13 cellular contexts compared by ENCODE assay signal in the genomic region with DNA sequence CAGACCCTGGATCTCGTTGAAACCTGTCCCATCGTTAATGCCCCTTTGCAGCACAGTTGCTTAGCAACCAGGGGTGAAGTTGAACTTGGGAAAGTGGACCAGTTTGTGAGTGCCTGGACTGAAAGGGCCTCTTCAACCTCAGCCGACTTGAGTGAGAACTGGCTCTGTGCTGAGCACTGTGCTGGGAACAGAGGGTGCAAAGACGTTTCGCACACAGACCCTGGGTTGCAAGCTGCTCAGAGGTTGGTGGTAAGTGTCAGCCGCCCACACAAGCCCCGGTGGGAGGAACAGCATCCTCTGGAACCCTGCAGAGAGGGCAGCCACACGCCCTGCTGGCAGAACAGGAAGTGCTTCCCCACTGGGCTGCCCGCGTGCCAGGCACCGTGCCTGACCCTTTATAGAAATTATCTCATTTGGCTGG.
A peak's percentile ranks its signal among the peaks of the same experiment; 100 is the strongest.
DNase-seq lines count a peak whose midpoint lies in the region; ATAC-seq and TF ChIP-seq lines count a peak whose summit lies in the region.
"Had no signal": no experiment of that assay in that cellular context is flagged by ENCODE, and none has a peak within 500 bp of the region (broad histone marks: within the 10 kb centered on the region; RNA-seq: fewer than 3 reads in every experiment).

No MANE protein-coding gene starts in this region.

- no peak for TF ChIP-seq CTCF in type B pancreatic cell (conservative IDR thresholded peaks at IDR 0.05)

- no peak overlapping the region for H3K4me3 ChIP-seq in CD8-positive, alpha-beta memory T cell (ENCODE audit: low read length)
- H3K4me3 ChIP-seq in SJCRH30: no peak overlapping the region
- H3K4me3 ChIP-seq: colonic mucosa, lung, prostate gland, SK-N-MC had no signal

- peak overlapping the region in 6 of 7 donors; percentile 44 to 78 (median 65) for H3K4me3 Mint-ChIP-seq in CD8-positive, alpha-beta memory T cell
- peak overlapping the region; percentile 44 for H3K4me3 Mint-ChIP-seq in T-helper 1 cell treated with Interleukin-12 subunit alpha and Interleukin-12 subunit beta and Interleukin-4 antibody, amounts not matched to agents 30 μg/mL and 1 μg/mL, for 36 hours
- no peak overlapping the region for H3K4me3 Mint-ChIP-seq in activated naive CD4-positive, alpha-beta T cell treated with anti-CD3 and anti-CD28 coated beads for 36 hours
- no peak overlapping the region for H3K4me3 Mint-ChIP-seq in type B pancreatic cell

- H3K4me1 ChIP-seq in CD8-positive, alpha-beta memory T cell (ENCODE audit: insufficient read depth, low read length): peaks cover 46% of the 10 kb centered on the region
- no peaks in the 10 kb centered on the region; the same call in 1 of the 2 replicates for H3K4me1 ChIP-seq in SJCRH30
- H3K4me1 ChIP-seq: colonic mucosa, prostate gland had no signal

- H3K36me3 Mint-ChIP-seq in CD8-positive, alpha-beta memory T cell: peaks cover 15 to 72% (median 16%) of the 10 kb centered on the region in 3 donors
- H3K36me3 Mint-ChIP-seq in T-helper 1 cell treated with Interleukin-12 subunit alpha and Interleukin-12 subunit beta and Interleukin-4 antibody, amounts not matched to agents 30 μg/mL and 1 μg/mL, for 36 hours (ENCODE audit: low read depth): peaks cover 63% of the 10 kb centered on the region
- H3K36me3 Mint-ChIP-seq in activated naive CD4-positive, alpha-beta T cell treated with anti-CD3 and anti-CD28 coated beads for 36 hours (ENCODE audit: low read depth): peaks cover 75% of the 10 kb centered on the region
- no peaks in the 10 kb centered on the region for H3K36me3 Mint-ChIP-seq in type B pancreatic cell

- H3K9me3 Mint-ChIP-seq in CD8-positive, alpha-beta memory T cell: peaks cover 0 to 7% (median 0%) of the 10 kb centered on the region in 5 donors
- H3K9me3 Mint-ChIP-seq in T-helper 1 cell treated with Interleukin-12 subunit alpha and Interleukin-12 subunit beta and Interleukin-4 antibody, amounts not matched to agents 30 μg/mL and 1 μg/mL, for 36 hours: peaks cover 18% of the 10 kb centered on the region
- peaks cover 7% of the 10 kb centered on the region for H3K9me3 Mint-ChIP-seq in activated naive CD4-positive, alpha-beta T cell treated with anti-CD3 and anti-CD28 coated beads for 36 hours
- H3K9me3 Mint-ChIP-seq in type B pancreatic cell: peaks cover 12% of the 10 kb centered on the region

- intact Hi-C loops in activated naive CD4-positive, alpha-beta T cell treated with anti-CD3 and anti-CD28 coated beads for 36 hours (cut with micrococcal nuclease): loop anchor here (2.0 kb wide), 1 partner anchor 20 kb away; no protein-coding TSS in a partner anchor
- intact Hi-C loops in posterior vena cava (cut with DNase I): no loop called here

- peak in 4 of 5 donors; percentile 11 to 32 (median 21) for DNase-seq in CD8-positive, alpha-beta memory T cell
- peak; percentile 59 for DNase-seq in activated naive CD4-positive, alpha-beta T cell treated with anti-CD3 and anti-CD28 coated beads for 36 hours
- DNase-seq in posterior vena cava (ENCODE audit: low spot score) (peak; percentile 71), NAMALWA (ENCODE audit: low spot score) (no peak), SJCRH30 (no peak), type B pancreatic cell (ENCODE audit: extremely low spot score, unreplicated experiment) (no peak)
- DNase-seq: colonic mucosa, NCI-H510A treated with DMSO at 0.1 percent for 48 hours had no signal

- H3K4me1 Mint-ChIP-seq in CD8-positive, alpha-beta memory T cell: peaks cover 64 to 77% (median 65%) of the 10 kb centered on the region in 3 donors
- H3K4me1 Mint-ChIP-seq in T-helper 1 cell treated with Interleukin-12 subunit alpha and Interleukin-12 subunit beta and Interleukin-4 antibody, amounts not matched to agents 30 μg/mL and 1 μg/mL, for 36 hours (ENCODE audit: low read depth): peaks cover 69% of the 10 kb centered on the region
- peaks cover 86% of the 10 kb centered on the region for H3K4me1 Mint-ChIP-seq in activated naive CD4-positive, alpha-beta T cell treated with anti-CD3 and anti-CD28 coated beads for 36 hours (ENCODE audit: low read depth)
- H3K4me1 Mint-ChIP-seq in type B pancreatic cell (ENCODE audit: unreplicated experiment): peaks cover 3% of the 10 kb centered on the region

- H3K27me3 ChIP-seq in CD8-positive, alpha-beta memory T cell (ENCODE audit: insufficient read depth, low read length, poor library complexity, severe bottlenecking): no peaks in the 10 kb centered on the region
- no peaks in the 10 kb centered on the region for H3K27me3 ChIP-seq in SJCRH30
- H3K27me3 ChIP-seq: colonic mucosa had no signal

- H3K27ac Mint-ChIP-seq in CD8-positive, alpha-beta memory T cell: peak overlapping the region; percentile 73 to 99 (median 90)
- peak overlapping the region; percentile 85 for H3K27ac Mint-ChIP-seq in T-helper 1 cell treated with Interleukin-12 subunit alpha and Interleukin-12 subunit beta and Interleukin-4 antibody, amounts not matched to agents 30 μg/mL and 1 μg/mL, for 36 hours
- peak overlapping the region; percentile 71 for H3K27ac Mint-ChIP-seq in activated naive CD4-positive, alpha-beta T cell treated with anti-CD3 and anti-CD28 coated beads for 36 hours
- no peak overlapping the region for H3K27ac Mint-ChIP-seq in type B pancreatic cell

- CTCF ChIA-PET in CD8-positive, alpha-beta memory T cell (lab: Charles Lee): interaction anchor here (0.8 to 1.0 kb wide), 4 partner anchors 9 to 90 kb away, joined by 3 to 4 read pairs (median 4); no protein-coding TSS in a partner anchor
- CTCF ChIA-PET in activated naive CD4-positive, alpha-beta T cell treated with anti-CD3 and anti-CD28 coated beads for 36 hours (lab: Charles Lee): interaction anchor here (0.7 to 1.8 kb wide), 5 partner anchors 10 to 259 kb away, joined by 3 to 5 read pairs (median 3); no protein-coding TSS in a partner anchor

- H3K27ac ChIP-seq in CD8-positive, alpha-beta memory T cell (ENCODE audit: low read depth, low read length): peak overlapping the region; percentile 78
- no peak overlapping the region for H3K27ac ChIP-seq in SJCRH30
- H3K27ac ChIP-seq: colonic mucosa, prostate gland, SK-N-MC had no signal

- no peaks in the 10 kb centered on the region for H3K27me3 Mint-ChIP-seq in CD8-positive, alpha-beta memory T cell
- no peaks in the 10 kb centered on the region for H3K27me3 Mint-ChIP-seq in T-helper 1 cell treated with Interleukin-12 subunit alpha and Interleukin-12 subunit beta and Interleukin-4 antibody, amounts not matched to agents 30 μg/mL and 1 μg/mL, for 36 hours (ENCODE audit: low read depth)
- H3K27me3 Mint-ChIP-seq in activated naive CD4-positive, alpha-beta T cell treated with anti-CD3 and anti-CD28 coated beads for 36 hours (ENCODE audit: low read depth): no peaks in the 10 kb centered on the region
- no peaks in the 10 kb centered on the region for H3K27me3 Mint-ChIP-seq in type B pancreatic cell

- ATAC-seq in GM21360 (IDR thresholded peaks at IDR 0.05; ENCODE audit: unreplicated experiment): no peak

- POLR2A ChIA-PET in CD8-positive, alpha-beta memory T cell (lab: Charles Lee): interaction anchor here (0.5 kb wide), 1 partner anchor 139 kb away, joined by 3 read pairs; no protein-coding TSS in a partner anchor

- peaks cover 24% of the 10 kb centered on the region for H3K36me3 ChIP-seq in CD8-positive, alpha-beta memory T cell (ENCODE audit: insufficient read depth, low read length)
- no peaks in the 10 kb centered on the region for H3K36me3 ChIP-seq in SJCRH30
- H3K36me3 ChIP-seq: colonic mucosa, prostate gland had no signal

- H3K9me3 ChIP-seq in CD8-positive, alpha-beta memory T cell (ENCODE audit: low read length): no peaks in the 10 kb centered on the region
- H3K9me3 ChIP-seq in SJCRH30 (replicated peaks): 0 out of 2 replicates have a peak, but pooled peaks cover under 1% of the 10 kb centered on the region
- H3K9me3 ChIP-seq: colonic mucosa, prostate gland had no signal

Comparison
In these comparisons a context has a peak if more than half of its experiments do, and no peak if none do; other contexts are left out.
1. DNase-seq: peak in CD8-positive, alpha-beta memory T cell (4 of 5), activated naive CD4-positive, alpha-beta T cell treated with anti-CD3 and anti-CD28 coated beads for 36 hours (single experiment) and posterior vena cava (single experiment); none in NAMALWA (single experiment), SJCRH30 (0 of 2) and type B pancreatic cell (single experiment).
2. H3K4me3 Mint-ChIP-seq: peak in CD8-positive, alpha-beta memory T cell (6 of 7) and T-helper 1 cell treated with Interleukin-12 subunit alpha and Interleukin-12 subunit beta and Interleukin-4 antibody, amounts not matched to agents 30 μg/mL and 1 μg/mL, for 36 hours (single experiment); none in activated naive CD4-positive, alpha-beta T cell treated with anti-CD3 and anti-CD28 coated beads for 36 hours (single experiment) and type B pancreatic cell (single experiment).